Comparison of ENCODE assay signal across 8 cellular contexts in genomic region chrX:12946838-12947544, GRCh38. TPM values are rescaled to one million over a fixed set of nuclear protein-coding genes. Genes with fewer than 3 reads are reported as not detected.
A peak's percentile ranks its signal among the peaks of the same experiment; 100 is the strongest.
DNase-seq lines count a peak whose midpoint lies in the region; ATAC-seq and TF ChIP-seq lines count a peak whose summit lies in the region.

No MANE protein-coding gene starts in this region.

- H3K27ac ChIP-seq in ascending aorta = peak overlapping the region; percentile 6 to 52

- H3K27me3 ChIP-seq in ascending aorta = no peaks in the 10 kb centered on the region

- intact Hi-C loops in ascending aorta (cut with DNase I) (loop anchor here (2.0 to 5.0 kb wide), 2 partner anchors 542 to 700 kb away; no protein-coding TSS in a partner anchor), sciatic nerve (cut with DNase I) (no loop called here)

- no peak overlapping the region for H3K4me3 ChIP-seq in ascending aorta

- no peaks in the 10 kb centered on the region for H3K9me3 ChIP-seq in ascending aorta

- peaks cover 0 to 27% of the 10 kb centered on the region in 2 donors for H3K27me3 Mint-ChIP-seq in T-cell

- H3K27ac Mint-ChIP-seq in T-cell = peak overlapping the region; percentile 92 to 96

- DNase-seq in AG08396 (ENCODE audit: low spot score) (peak; percentile 80), GM19240 (ENCODE audit: insufficient read length, low spot score) (peak; percentile 56), NCI-H146 (lab: John Stamatoyannopoulos, UW) (peak; percentile 86), T-cell (peak; percentile 36 to 82 (median 66)), ascending aorta (ENCODE audit: low spot score in 2 of 2) (peak in 1 of 2 donors; percentile 86), hepatic stellate cell (ENCODE audit: low spot score) (peak; percentile 57), sciatic nerve (ENCODE audit: low spot score) (peak; percentile 82), 8988T (no peak)

- H3K9me3 Mint-ChIP-seq in T-cell = no peaks in the 10 kb centered on the region

- no peaks in the 10 kb centered on the region for H3K36me3 Mint-ChIP-seq in T-cell

- ATAC-seq in T-cell (replicated peaks in 1 of 4) (peak; percentile 20 to 39 (median 30)), sciatic nerve (peak; percentile 63)

- peaks cover 54 to 58% (median 55%) of the 10 kb centered on the region in 3 donors for H3K4me1 Mint-ChIP-seq in T-cell

- CTCF ChIA-PET in T-cell (lab: Charles Lee) = interaction anchor here (0.6 to 4.0 kb wide), 86 partner anchors 9 to 1173 kb away, joined by 3 to 92 read pairs (median 4); partner anchors contain the start of genes PRPS2 (in 1 of the 2) and TMSB4X (in 1 of the 2)

- TF ChIP-seq CTCF in ascending aorta (IDR thresholded peaks at IDR 0.05) = peak; percentile 72 to 89 (median 78)

- POLR2A ChIA-PET in T-cell (lab: Charles Lee) = interaction anchor here (0.6 to 1.8 kb wide), 9 partner anchors 23 to 541 kb away, joined by 3 to 7 read pairs (median 4); no protein-coding TSS in a partner anchor

- peaks cover 0 to 6% of the 10 kb centered on the region in 2 donors for H3K4me1 ChIP-seq in ascending aorta

- H3K4me3 Mint-ChIP-seq in T-cell = peak overlapping the region; percentile 40 to 82 (median 54)

- no peaks in the 10 kb centered on the region for H3K36me3 ChIP-seq in ascending aorta

RNA-seq across cellular contexts. Expression of gene TMSB4X, which starts 27.9 kb away (rescaled TPM):
- total RNA-seq in T-cell = 1,000 to 10,000 TPM; 5,030 to 6,201 (median 5,880) TPM
- 2,397 TPM for total RNA-seq in ascending aorta
- total RNA-seq in sciatic nerve = 3,078 TPM

RNA-seq across cellular contexts. Expression of gene TLR8, which starts 40.6 kb away (rescaled TPM):
- not detected for total RNA-seq in T-cell
- 0.53 TPM for total RNA-seq in ascending aorta
- total RNA-seq in sciatic nerve = 2.8 TPM
